Comparison of ENCODE assay signal across 9 cellular contexts in genomic region chr9:37293664-37294524, GRCh38.
DNase-seq lines count a peak whose midpoint lies in the region; ATAC-seq and TF ChIP-seq lines count a peak whose summit lies in the region.
"Had no signal": no experiment of that assay in that cellular context is flagged by ENCODE, and none has a peak within 500 bp of the region (broad histone marks: within the 10 kb centered on the region; RNA-seq: fewer than 3 reads in every experiment).

No MANE protein-coding gene starts in this region.

- ATAC-seq in GM19351 (IDR thresholded peaks at IDR 0.05; ENCODE audit: unreplicated experiment) (peak; percentile 59), HG03280 (IDR thresholded peaks at IDR 0.05; ENCODE audit: unreplicated experiment) (peak; percentile 44)

- 76 to 79% (median 78%) methylated on average over 3 of the region's 3 CpGs for WGBS in adrenal gland, 4 donors

- H3K27ac ChIP-seq in adrenal gland: no peak overlapping the region

- H3K4me1 ChIP-seq in adrenal gland (replicated peaks in 1 of 2): peaks cover 5 to 8% of the 10 kb centered on the region in 2 donors

- DNase-seq in D341Med (ENCODE audit: low spot score) (peak; percentile 47), choroid plexus epithelial cell (ENCODE audit: low read depth) (peak; percentile 58), adrenal gland (no peak), cerebellar nuclear complex (lab: John Stamatoyannopoulos, UW) (no peak), HK-2 (ENCODE audit: unreplicated experiment) (no peak)
- no peak for DNase-seq in activated CD8-positive, alpha-beta memory T cell treated with anti-CD3 and anti-CD28 coated beads, Interleukin-2, amount 50 U/mL, for 48 hours

- TF ChIP-seq CTCF in choroid plexus epithelial cell (conservative IDR thresholded peaks at IDR 0.05; ENCODE audit: low read depth, low read length) (no peak), adrenal gland (IDR thresholded peaks at IDR 0.05) (no peak)

- H3K9me3 ChIP-seq in adrenal gland (replicated peaks in 1 of 3): no peaks in the 10 kb centered on the region

- H3K27me3 ChIP-seq in adrenal gland: no peaks in the 10 kb centered on the region

- intact Hi-C loops in adrenal gland (cut with DNase I): no loop called here

- H3K4me3 ChIP-seq in choroid plexus epithelial cell (ENCODE audit: low read depth, low read length) (no peak overlapping the region), adrenal gland (no peak overlapping the region)
- H3K4me3 ChIP-seq: skin epidermis had no signal

- TF ChIP-seq POLR2A in adrenal gland (IDR thresholded peaks at IDR 0.05): no peak

- no peaks in the 10 kb centered on the region for H3K36me3 ChIP-seq in adrenal gland (replicated peaks in 1 of 2)

Comparison
In these comparisons a context has a peak if more than half of its experiments do, and no peak if none do; other contexts are left out.
1. DNase-seq: peak in D341Med (single experiment) and choroid plexus epithelial cell (single experiment); none in adrenal gland (0 of 7), activated CD8-positive, alpha-beta memory T cell treated with anti-CD3 and anti-CD28 coated beads, Interleukin-2, amount 50 U/mL, for 48 hours (single experiment), cerebellar nuclear complex (0 of 2) and HK-2 (single experiment).